10 cellular contexts compared by ENCODE assay signal in genomic region chr15:57153140-57153539, GRCh38.
DNase-seq lines count a peak whose midpoint lies in the region; ATAC-seq and TF ChIP-seq lines count a peak whose summit lies in the region.
"Had no signal": no experiment of that assay in that cellular context is flagged by ENCODE, and none has a peak within 500 bp of the region (broad histone marks: within the 10 kb centered on the region; RNA-seq: fewer than 3 reads in every experiment).

No MANE protein-coding gene starts in this region.

- peaks cover 29% of the 10 kb centered on the region for H3K36me3 Mint-ChIP-seq in natural killer cell treated with Interleukin-12 subunit alpha and Interleukin-12 subunit beta and Interleukin-15 and Interleukin-18, amount 100 ng/mL, for 72 hours
- peaks cover 12% of the 10 kb centered on the region for H3K36me3 Mint-ChIP-seq in natural killer cell

- no peaks in the 10 kb centered on the region for H3K36me3 ChIP-seq in upper lobe of right lung

- no peak overlapping the region for H3K27ac ChIP-seq in upper lobe of right lung

- peaks cover 27 to 34% of the 10 kb centered on the region in 2 donors for H3K4me1 Mint-ChIP-seq in natural killer cell treated with Interleukin-12 subunit alpha and Interleukin-12 subunit beta and Interleukin-15 and Interleukin-18, amount 100 ng/mL, for 72 hours (ENCODE audit: low read depth in 2 of 2)
- peaks cover 25 to 29% of the 10 kb centered on the region in 2 donors for H3K4me1 Mint-ChIP-seq in natural killer cell

- peaks cover 6% of the 10 kb centered on the region for H3K9me3 Mint-ChIP-seq in natural killer cell treated with Interleukin-12 subunit alpha and Interleukin-12 subunit beta and Interleukin-15 and Interleukin-18, amount 100 ng/mL, for 72 hours
- H3K9me3 Mint-ChIP-seq in natural killer cell, result peaks cover 0 to 9% of the 10 kb centered on the region in 2 donors

- peaks cover 16% of the 10 kb centered on the region for H3K4me1 ChIP-seq in upper lobe of right lung

- in situ Hi-C loops in GM13976 (cut with MboI; ENCODE audit: low sequenced_read_pairs, unreplicated experiment), result no loop called here

- no peaks in the 10 kb centered on the region for H3K27me3 Mint-ChIP-seq in natural killer cell treated with Interleukin-12 subunit alpha and Interleukin-12 subunit beta and Interleukin-15 and Interleukin-18, amount 100 ng/mL, for 72 hours
- no peaks in the 10 kb centered on the region for H3K27me3 Mint-ChIP-seq in natural killer cell (ENCODE audit: low read depth in 2 of 2)

- peak overlapping the region; percentile 68 for H3K4me3 Mint-ChIP-seq in natural killer cell treated with Interleukin-12 subunit alpha and Interleukin-12 subunit beta and Interleukin-15 and Interleukin-18, amount 100 ng/mL, for 72 hours
- H3K4me3 Mint-ChIP-seq in natural killer cell, result no peak overlapping the region

- TF ChIP-seq CTCF in natural killer cell (IDR thresholded peaks at IDR 0.05) (no peak), fibroblast of mammary gland (conservative IDR thresholded peaks at IDR 0.05; ENCODE audit: control insufficient read depth, insufficient read depth, low read depth, low read length) (no peak), upper lobe of right lung (IDR thresholded peaks at IDR 0.05) (no peak), GM13976 (IDR thresholded peaks at IDR 0.05; ENCODE audit: borderline replicate concordance, control extremely low read depth, extremely low read depth, insufficient read depth, missing control alignments) (no peak)

- peak; percentile 69 to 89 for ATAC-seq in natural killer cell treated with Interleukin-12 subunit alpha and Interleukin-12 subunit beta and Interleukin-15 and Interleukin-18, amount 100 ng/mL, for 72 hours
- ATAC-seq in natural killer cell (no peak), upper lobe of right lung (peak; percentile 52)

- no peak for DNase-seq in natural killer cell treated with Interleukin-12 subunit alpha and Interleukin-12 subunit beta and Interleukin-15 and Interleukin-18, amount 100 ng/mL, for 72 hours (ENCODE audit: low spot score)
- DNase-seq in natural killer cell (no peak), fibroblast of mammary gland (ENCODE audit: low read depth) (peak; percentile 54), upper lobe of right lung (no peak), HK-2 (ENCODE audit: unreplicated experiment) (no peak), GM13976 (ENCODE audit: low spot score) (no peak), mesenteric fat pad (ENCODE audit: low spot score) (no peak)
- DNase-seq: left cardiac atrium; stimulated activated CD4-positive, alpha-beta T cell treated with anti-CD3 and anti-CD28 coated beads, Interleukin-4, amount 100 ng/mL, for 1 hour had no signal

- H3K27me3 ChIP-seq in upper lobe of right lung, result no peaks in the 10 kb centered on the region

- intact Hi-C loops in natural killer cell (cut with micrococcal nuclease) (no loop called here), upper lobe of right lung (cut with DNase I) (no loop called here)

- H3K27ac Mint-ChIP-seq in natural killer cell treated with Interleukin-12 subunit alpha and Interleukin-12 subunit beta and Interleukin-15 and Interleukin-18, amount 100 ng/mL, for 72 hours, result peak overlapping the region; percentile 75 to 92
- peak overlapping the region in 1 of 2 donors; percentile 56 for H3K27ac Mint-ChIP-seq in natural killer cell

- H3K4me3 ChIP-seq in fibroblast of mammary gland (ENCODE audit: control insufficient read depth, low read depth, low read length) (no peak overlapping the region), upper lobe of right lung (no peak overlapping the region)

- no peaks in the 10 kb centered on the region for H3K9me3 ChIP-seq in upper lobe of right lung

TF ChIP-seq in PFSK-1, 5 proteins besides CTCF, POLR2A, EP300 and RAD21:
- TF ChIP-seq SIN3A (IDR thresholded peaks at IDR 0.05; ENCODE audit: borderline replicate concordance, insufficient read depth, low read length) (peak; percentile 77; the same call in 1 of the 2 replicates), FOXP2 (optimal IDR thresholded peaks at IDR 0.05; ENCODE audit: borderline replicate concordance, extremely low read depth, extremely low read length, insufficient read depth) (no peak), TAF1 (IDR thresholded peaks at IDR 0.05; ENCODE audit: borderline replicate concordance, insufficient read depth, low read length) (no peak), POLR2AphosphoS5 (IDR thresholded peaks at IDR 0.05; ENCODE audit: low read depth, low read length) (no peak)
- TF ChIP-seq, protein P1, sequence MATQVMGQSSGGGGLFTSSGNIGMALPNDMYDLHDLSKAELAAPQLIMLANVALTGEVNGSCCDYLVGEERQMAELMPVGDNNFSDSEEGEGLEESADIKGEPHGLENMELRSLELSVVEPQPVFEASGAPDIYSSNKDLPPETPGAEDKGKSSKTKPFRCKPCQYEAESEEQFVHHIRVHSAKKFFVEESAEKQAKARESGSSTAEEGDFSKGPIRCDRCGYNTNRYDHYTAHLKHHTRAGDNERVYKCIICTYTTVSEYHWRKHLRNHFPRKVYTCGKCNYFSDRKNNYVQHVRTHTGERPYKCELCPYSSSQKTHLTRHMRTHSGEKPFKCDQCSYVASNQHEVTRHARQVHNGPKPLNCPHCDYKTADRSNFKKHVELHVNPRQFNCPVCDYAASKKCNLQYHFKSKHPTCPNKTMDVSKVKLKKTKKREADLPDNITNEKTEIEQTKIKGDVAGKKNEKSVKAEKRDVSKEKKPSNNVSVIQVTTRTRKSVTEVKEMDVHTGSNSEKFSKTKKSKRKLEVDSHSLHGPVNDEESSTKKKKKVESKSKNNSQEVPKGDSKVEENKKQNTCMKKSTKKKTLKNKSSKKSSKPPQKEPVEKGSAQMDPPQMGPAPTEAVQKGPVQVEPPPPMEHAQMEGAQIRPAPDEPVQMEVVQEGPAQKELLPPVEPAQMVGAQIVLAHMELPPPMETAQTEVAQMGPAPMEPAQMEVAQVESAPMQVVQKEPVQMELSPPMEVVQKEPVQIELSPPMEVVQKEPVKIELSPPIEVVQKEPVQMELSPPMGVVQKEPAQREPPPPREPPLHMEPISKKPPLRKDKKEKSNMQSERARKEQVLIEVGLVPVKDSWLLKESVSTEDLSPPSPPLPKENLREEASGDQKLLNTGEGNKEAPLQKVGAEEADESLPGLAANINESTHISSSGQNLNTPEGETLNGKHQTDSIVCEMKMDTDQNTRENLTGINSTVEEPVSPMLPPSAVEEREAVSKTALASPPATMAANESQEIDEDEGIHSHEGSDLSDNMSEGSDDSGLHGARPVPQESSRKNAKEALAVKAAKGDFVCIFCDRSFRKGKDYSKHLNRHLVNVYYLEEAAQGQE (IDR thresholded peaks at IDR 0.05; ENCODE audit: insufficient read depth in 1 of 2, low read depth in 2 of 2, low read length in 2 of 2), result no peak

Comparison
In these comparisons a context has a peak if more than half of its experiments do, and no peak if none do; other contexts are left out.
1. ATAC-seq: peak in natural killer cell treated with Interleukin-12 subunit alpha and Interleukin-12 subunit beta and Interleukin-15 and Interleukin-18, amount 100 ng/mL, for 72 hours (2 of 2) and upper lobe of right lung (single experiment); none in natural killer cell (0 of 3).